Comparison of ENCODE assay signal across 12 cellular contexts in genomic region chr17:41640596-41640995, GRCh38. TPM values are rescaled to one million over a fixed set of nuclear protein-coding genes. Genes with fewer than 3 reads are reported as not detected.
"Had no signal": no experiment of that assay in that cellular context is flagged by ENCODE, and none has a peak within 500 bp of the region (broad histone marks: within the 10 kb centered on the region; RNA-seq: fewer than 3 reads in every experiment).

No MANE protein-coding gene starts in this region.

RNA-seq across cellular contexts. Expression of gene KRT17, which starts 16.2 kb away (rescaled TPM):
- total RNA-seq: activated naive CD4-positive, alpha-beta T cell treated with anti-CD3 and anti-CD28 coated beads for 36 hours; activated naive CD8-positive, alpha-beta T cell treated with anti-CD3 and anti-CD28 coated beads for 36 hours; activated naive CD8-positive, alpha-beta T cell treated with anti-CD3 and anti-CD28 coated beads, Interleukin-2, amount 10 ng/mL, durations not matched to agents 7 days and 5 days; activated T-cell treated with anti-CD3 and anti-CD28 coated beads, Interleukin-2, amount 50 U/mL, for 4 hours; activated T-helper 1 cell treated with anti-CD3 and anti-CD28 coated beads, Interleukin-12 subunit alpha, Interleukin-12 subunit beta, Interleukin-2, Interleukin-4 antibody, amounts not matched to agents 30 ng/mL and 10 ng/mL and 1 ng/mL, durations not matched to agents 14 hours and 24 hours and 36 hours; activated T-helper 2 cell treated with anti-CD3 and anti-CD28 coated beads, Interferon-gamma antibody, Interleukin-2, Interleukin-4, amounts not matched to agents 10 μg/mL and 5 μg/mL and 100 μg/mL, durations not matched to agents 14 hours and 24 hours and 36 hours; cardiac muscle cell; cardiac septum had no signal

RNA-seq across cellular contexts. Expression of gene KRT16, which starts 28.0 kb away (rescaled TPM):
- total RNA-seq: activated naive CD4-positive, alpha-beta T cell treated with anti-CD3 and anti-CD28 coated beads for 36 hours; activated naive CD4-positive, alpha-beta T cell treated with anti-CD3 and anti-CD28 coated beads, Interleukin-2, amount 50 U/mL, for 72 hours; activated naive CD8-positive, alpha-beta T cell treated with anti-CD3 and anti-CD28 coated beads for 36 hours; activated naive CD8-positive, alpha-beta T cell treated with anti-CD3 and anti-CD28 coated beads, Interleukin-2, amount 10 ng/mL, durations not matched to agents 7 days and 5 days; activated T-cell treated with anti-CD3 and anti-CD28 coated beads, Interleukin-2, amount 50 U/mL, for 4 hours; activated T-cell treated with anti-CD3 and anti-CD28 coated beads, Interleukin-2, amount 50 U/mL, for 72 hours; activated T-helper 1 cell treated with anti-CD3 and anti-CD28 coated beads, Interleukin-12 subunit alpha, Interleukin-12 subunit beta, Interleukin-2, Interleukin-4 antibody, amounts not matched to agents 30 ng/mL and 10 ng/mL and 1 ng/mL, durations not matched to agents 14 hours and 24 hours and 36 hours; activated T-helper 17 cell treated with anti-CD3 and anti-CD28 coated beads, Interleukin-2, amount 50 U/mL, for 72 hours; activated T-helper 2 cell treated with anti-CD3 and anti-CD28 coated beads, Interferon-gamma antibody, Interleukin-2, Interleukin-4, amounts not matched to agents 10 μg/mL and 5 μg/mL and 100 μg/mL, durations not matched to agents 14 hours and 24 hours and 36 hours; cardiac muscle cell; cardiac septum; cerebellum had no signal

RNA-seq across cellular contexts. Expression of gene KRT14, which starts 53.9 kb away (rescaled TPM):
- total RNA-seq: activated naive CD4-positive, alpha-beta T cell treated with anti-CD3 and anti-CD28 coated beads for 36 hours; activated naive CD4-positive, alpha-beta T cell treated with anti-CD3 and anti-CD28 coated beads, Interleukin-2, amount 50 U/mL, for 72 hours; activated naive CD8-positive, alpha-beta T cell treated with anti-CD3 and anti-CD28 coated beads for 36 hours; activated naive CD8-positive, alpha-beta T cell treated with anti-CD3 and anti-CD28 coated beads, Interleukin-2, amount 10 ng/mL, durations not matched to agents 7 days and 5 days; activated T-cell treated with anti-CD3 and anti-CD28 coated beads, Interleukin-2, amount 50 U/mL, for 4 hours; activated T-cell treated with anti-CD3 and anti-CD28 coated beads, Interleukin-2, amount 50 U/mL, for 72 hours; activated T-helper 1 cell treated with anti-CD3 and anti-CD28 coated beads, Interleukin-12 subunit alpha, Interleukin-12 subunit beta, Interleukin-2, Interleukin-4 antibody, amounts not matched to agents 30 ng/mL and 10 ng/mL and 1 ng/mL, durations not matched to agents 14 hours and 24 hours and 36 hours; activated T-helper 17 cell treated with anti-CD3 and anti-CD28 coated beads, Interleukin-2, amount 50 U/mL, for 72 hours; activated T-helper 2 cell treated with anti-CD3 and anti-CD28 coated beads, Interferon-gamma antibody, Interleukin-2, Interleukin-4, amounts not matched to agents 10 μg/mL and 5 μg/mL and 100 μg/mL, durations not matched to agents 14 hours and 24 hours and 36 hours; cardiac muscle cell; cardiac septum; cerebellum had no signal
